ENCODE assay signal across 15 cellular contexts in genomic region chr7:124662937-124663336, GRCh38.
"Had no signal": no experiment of that assay in that cellular context is flagged by ENCODE, and none has a peak within 500 bp of the region (broad histone marks: within the 10 kb centered on the region; RNA-seq: fewer than 3 reads in every experiment).

No MANE protein-coding gene starts in this region.

- H3K27ac ChIP-seq: hepatocyte, left lung, parathyroid adenoma, tibial artery had no signal

- H3K36me3 Mint-ChIP-seq: activated naive CD4-positive, alpha-beta T cell treated with anti-CD3 and anti-CD28 coated beads, Interleukin-2, amount 50 U/mL, for 72 hours; memory B cell; naive thymus-derived CD8-positive, alpha-beta T cell; stimulated activated naive B cell treated with anti-CD40 and anti-IgM and Interleukin-4, amounts not matched to agents 10 μg/mL and 1 μg/mL and 100 μg/mL, for 72 hours had no signal

- H3K27me3 Mint-ChIP-seq: activated CD4-positive, alpha-beta memory T cell treated with anti-CD3 and anti-CD28 coated beads, Interleukin-2, amount 10 ng/mL, durations not matched to agents 7 days and 5 days; memory B cell; stimulated activated naive B cell treated with anti-CD40 and anti-IgM and Interleukin-4, amounts not matched to agents 10 μg/mL and 1 μg/mL and 100 μg/mL, for 72 hours had no signal

- H3K4me1 Mint-ChIP-seq: activated CD4-positive, alpha-beta memory T cell treated with anti-CD3 and anti-CD28 coated beads, Interleukin-2, amount 10 ng/mL, durations not matched to agents 7 days and 5 days; memory B cell; naive thymus-derived CD8-positive, alpha-beta T cell; stimulated activated naive B cell treated with anti-CD40 and anti-IgM and Interleukin-4, amounts not matched to agents 10 μg/mL and 1 μg/mL and 100 μg/mL, for 72 hours had no signal

- H3K27ac Mint-ChIP-seq: activated CD4-positive, alpha-beta memory T cell treated with anti-CD3 and anti-CD28 coated beads, Interleukin-2, amount 10 ng/mL, durations not matched to agents 7 days and 5 days; activated naive CD4-positive, alpha-beta T cell treated with anti-CD3 and anti-CD28 coated beads, Interleukin-2, amount 50 U/mL, for 72 hours; memory B cell; naive thymus-derived CD8-positive, alpha-beta T cell; stimulated activated naive B cell treated with anti-CD40 and anti-IgM and Interleukin-4, amounts not matched to agents 10 μg/mL and 1 μg/mL and 100 μg/mL, for 72 hours; T-helper 1 cell treated with Interleukin-12 subunit alpha and Interleukin-12 subunit beta and Interleukin-4 antibody, amounts not matched to agents 30 μg/mL and 1 μg/mL, for 36 hours had no signal

- DNase-seq: activated CD4-positive, alpha-beta memory T cell treated with anti-CD3 and anti-CD28 coated beads, Interleukin-2, amount 10 ng/mL, durations not matched to agents 7 days and 5 days; activated CD4-positive, alpha-beta T cell treated with anti-CD3 and anti-CD28 coated beads for 4 hours; activated effector memory CD4-positive, alpha-beta T cell treated with anti-CD3 and anti-CD28 coated beads, Interleukin-2, amount 50 U/mL, for 16 hours; activated T-cell treated with anti-CD3 and anti-CD28 coated beads, Interleukin-2, amount 50 U/mL, for 48 hours; amniotic stem cell; effector memory CD4-positive, alpha-beta T cell; left lung; naive thymus-derived CD8-positive, alpha-beta T cell; stimulated activated naive B cell treated with anti-CD40 and anti-IgM and Interleukin-4, amounts not matched to agents 10 μg/mL and 1 μg/mL and 100 μg/mL, for 72 hours; tibial artery had no signal

- H3K4me3 Mint-ChIP-seq: activated CD4-positive, alpha-beta memory T cell treated with anti-CD3 and anti-CD28 coated beads, Interleukin-2, amount 10 ng/mL, durations not matched to agents 7 days and 5 days; memory B cell; naive thymus-derived CD8-positive, alpha-beta T cell; stimulated activated naive B cell treated with anti-CD40 and anti-IgM and Interleukin-4, amounts not matched to agents 10 μg/mL and 1 μg/mL and 100 μg/mL, for 72 hours; T-helper 1 cell treated with Interleukin-12 subunit alpha and Interleukin-12 subunit beta and Interleukin-4 antibody, amounts not matched to agents 30 μg/mL and 1 μg/mL, for 36 hours had no signal

- H3K9me3 Mint-ChIP-seq: activated CD4-positive, alpha-beta memory T cell treated with anti-CD3 and anti-CD28 coated beads, Interleukin-2, amount 10 ng/mL, durations not matched to agents 7 days and 5 days; memory B cell; T-helper 1 cell treated with Interleukin-12 subunit alpha and Interleukin-12 subunit beta and Interleukin-4 antibody, amounts not matched to agents 30 μg/mL and 1 μg/mL, for 36 hours had no signal

- H3K4me3 ChIP-seq: hepatocyte, left lung, tibial artery had no signal

- ATAC-seq: activated naive CD4-positive, alpha-beta T cell treated with anti-CD3 and anti-CD28 coated beads, Interleukin-2, amount 50 U/mL, for 72 hours; left lung; naive thymus-derived CD8-positive, alpha-beta T cell; stimulated activated naive B cell treated with anti-CD40 and anti-IgM and Interleukin-4, amounts not matched to agents 10 μg/mL and 1 μg/mL and 100 μg/mL, for 72 hours had no signal
